ENCODE assay signal across 1 cellular context in genomic region chr2:163459986-163460385, GRCh38.
TF ChIP-seq lines count a peak whose summit lies in the region.

No MANE protein-coding gene starts in this region.

TF ChIP-seq in GM23338, 12 proteins besides CTCF, POLR2A, EP300 and RAD21:
- TF ChIP-seq ZNF462 (CRISPR knock-in tag; IDR thresholded peaks at IDR 0.05) (no peak), ZNF331 (CRISPR knock-in tag; IDR thresholded peaks at IDR 0.05; ENCODE audit: low read depth) (no peak), POLR2AphosphoS5 (IDR thresholded peaks at IDR 0.05; ENCODE audit: low read depth) (no peak), EZH2 (IDR thresholded peaks at IDR 0.05; ENCODE audit: low read depth, unreplicated experiment) (no peak), CREB1 (CRISPR knock-in tag; IDR thresholded peaks at IDR 0.05; ENCODE audit: low read depth) (no peak)
TF ChIP-seq in GM23338: peak in this region for 0.
